Comparison of ENCODE assay signal across 19 cellular contexts in genomic region chr17:80997471-80998387, GRCh38. TPM values are rescaled to one million over a fixed set of nuclear protein-coding genes. Genes with fewer than 3 reads are reported as not detected.
A peak's percentile ranks its signal among the peaks of the same experiment; 100 is the strongest.
DNase-seq lines count a peak whose midpoint lies in the region; ATAC-seq and TF ChIP-seq lines count a peak whose summit lies in the region.
"Had no signal": no experiment of that assay in that cellular context is flagged by ENCODE, and none has a peak within 500 bp of the region (broad histone marks: within the 10 kb centered on the region; RNA-seq: fewer than 3 reads in every experiment).

No MANE protein-coding gene starts in this region.

- no TSS peak for BruUV-seq in MCF 10A (replicated peaks; lab: Mats Ljungman, UMichigan)

- H3K27me3 Mint-ChIP-seq in stimulated activated naive CD8-positive, alpha-beta T cell treated with anti-CD3 and anti-CD28 coated beads, Interleukin-15, amount 100 ng/mL, for 72 hours = peaks cover 17% of the 10 kb centered on the region
- H3K27me3 Mint-ChIP-seq in endodermal cell (ENCODE audit: insufficient read depth) = peaks cover 15% of the 10 kb centered on the region
- no peaks in the 10 kb centered on the region for H3K27me3 Mint-ChIP-seq in MCF 10A (ENCODE audit: insufficient read depth, unreplicated experiment)
- peaks cover 3% of the 10 kb centered on the region for H3K27me3 Mint-ChIP-seq in activated naive CD4-positive, alpha-beta T cell treated with anti-CD3 and anti-CD28 coated beads for 36 hours (ENCODE audit: low read depth)
- H3K27me3 Mint-ChIP-seq: activated naive CD8-positive, alpha-beta T cell had no signal

- H3K4me1 ChIP-seq in endodermal cell (ENCODE audit: control insufficient read depth, insufficient read depth, low read length) = no peaks in the 10 kb centered on the region
- peaks cover 0 to 32% (median 27%) of the 10 kb centered on the region in 4 donors for H3K4me1 ChIP-seq in sigmoid colon

- TF ChIP-seq EP300 in sigmoid colon (IDR thresholded peaks at IDR 0.05) = no peak

- no peaks in the 10 kb centered on the region for H3K9me3 Mint-ChIP-seq in stimulated activated naive CD8-positive, alpha-beta T cell treated with anti-CD3 and anti-CD28 coated beads, Interleukin-15, amount 100 ng/mL, for 72 hours
- H3K9me3 Mint-ChIP-seq in endodermal cell (no peaks in the 10 kb centered on the region), MCF 10A (ENCODE audit: unreplicated experiment) (no peaks in the 10 kb centered on the region)
- H3K9me3 Mint-ChIP-seq in activated naive CD4-positive, alpha-beta T cell treated with anti-CD3 and anti-CD28 coated beads for 36 hours = no peaks in the 10 kb centered on the region
- H3K9me3 Mint-ChIP-seq: activated T-cell treated with anti-CD3 and anti-CD28 coated beads, Interleukin-2, amount 50 U/mL, for 4 hours; CD4-positive, CD25-positive, alpha-beta regulatory T cell had no signal

- peak; percentile 19 for ATAC-seq in stimulated activated naive CD8-positive, alpha-beta T cell treated with anti-CD3 and anti-CD28 coated beads, Interleukin-15, Interleukin-2, amounts not matched to agents 100 U/mL and 50 U/mL, for 24 hours
- ATAC-seq in stimulated activated naive CD8-positive, alpha-beta T cell treated with anti-CD3 and anti-CD28 coated beads, Interleukin-15, amount 100 ng/mL, for 72 hours = no peak
- no peak for ATAC-seq in GM21360 (IDR thresholded peaks at IDR 0.05; ENCODE audit: unreplicated experiment)
- ATAC-seq: activated T-cell treated with anti-CD3 and anti-CD28 coated beads, Interleukin-2, amount 50 U/mL, for 4 hours had no signal

- peaks cover 26% of the 10 kb centered on the region for H3K36me3 Mint-ChIP-seq in endodermal cell (ENCODE audit: low read depth)
- H3K36me3 Mint-ChIP-seq in MCF 10A (ENCODE audit: insufficient read depth, unreplicated experiment) = peaks cover 30% of the 10 kb centered on the region
- peaks cover 5% of the 10 kb centered on the region for H3K36me3 Mint-ChIP-seq in activated naive CD4-positive, alpha-beta T cell treated with anti-CD3 and anti-CD28 coated beads for 36 hours (ENCODE audit: low read depth)
- H3K36me3 Mint-ChIP-seq: activated naive CD8-positive, alpha-beta T cell; CD4-positive, CD25-positive, alpha-beta regulatory T cell had no signal

- H3K4me3 ChIP-seq in endodermal cell (ENCODE audit: low read length) (no peak overlapping the region), sigmoid colon (no peak overlapping the region)
- H3K4me3 ChIP-seq: left ventricle myocardium inferior, Peyer's patch, right atrium auricular region had no signal

- H3K27ac Mint-ChIP-seq in stimulated activated naive CD8-positive, alpha-beta T cell treated with anti-CD3 and anti-CD28 coated beads, Interleukin-15, amount 100 ng/mL, for 72 hours = no peak overlapping the region
- H3K27ac Mint-ChIP-seq in endodermal cell (no peak overlapping the region), MCF 10A (ENCODE audit: low read depth, unreplicated experiment) (no peak overlapping the region)
- H3K27ac Mint-ChIP-seq in activated naive CD4-positive, alpha-beta T cell treated with anti-CD3 and anti-CD28 coated beads for 36 hours = no peak overlapping the region
- H3K27ac Mint-ChIP-seq: activated naive CD8-positive, alpha-beta T cell had no signal

- DNase-seq in stimulated activated naive CD8-positive, alpha-beta T cell treated with anti-CD3 and anti-CD28 coated beads, Interleukin-15, Interleukin-2, amounts not matched to agents 100 U/mL and 50 U/mL, for 24 hours = no peak
- DNase-seq in stimulated activated naive CD8-positive, alpha-beta T cell treated with anti-CD3 and anti-CD28 coated beads, Interleukin-15, amount 100 ng/mL, for 72 hours = no peak
- DNase-seq in RPMI7951 (ENCODE audit: low read depth) (peak; percentile 80), endodermal cell (peak; percentile 42), MCF 10A (ENCODE audit: unreplicated experiment) (no peak), sigmoid colon (no peak)
- no peak for DNase-seq in activated naive CD4-positive, alpha-beta T cell treated with anti-CD3 and anti-CD28 coated beads for 36 hours
- DNase-seq: activated CD4-positive, alpha-beta T cell treated with anti-CD3 and anti-CD28 coated beads, Interleukin-2, amount 50 U/mL, for 4 hours; activated T-cell treated with anti-CD3 and anti-CD28 coated beads, Interleukin-2, amount 50 U/mL, for 4 hours; CD4-positive, CD25-positive, alpha-beta regulatory T cell; left ventricle myocardium inferior; NCI-H1436; occipital lobe; Peyer's patch; stimulated activated naive CD4-positive, alpha-beta T cell treated with Interleukin-2 at 50 U/mL for 16 hours; trophoblast cell had no signal

- H3K9ac ChIP-seq in endodermal cell (ENCODE audit: extremely low read depth, low read length, poor library complexity, severe bottlenecking) = no peak overlapping the region

- 94 to 95% methylated on average over 35 to 43 of the region's 43 CpGs for WGBS in endodermal cell (ENCODE audit: insufficient coverage in 1 of 2, insufficient read length in 1 of 2), 2 experiments
- 94 to 95% methylated on average over 43 of the region's 43 CpGs for WGBS in sigmoid colon, 2 donors

- H3K36me3 ChIP-seq in endodermal cell (ENCODE audit: control insufficient read depth, insufficient read depth, low read length) (peaks cover 30% of the 10 kb centered on the region), sigmoid colon (peaks cover 22 to 65% (median 54%) of the 10 kb centered on the region in 4 donors)

- H3K4me3 Mint-ChIP-seq in stimulated activated naive CD8-positive, alpha-beta T cell treated with anti-CD3 and anti-CD28 coated beads, Interleukin-15, amount 100 ng/mL, for 72 hours = no peak overlapping the region
- H3K4me3 Mint-ChIP-seq in endodermal cell = no peak overlapping the region
- no peak overlapping the region for H3K4me3 Mint-ChIP-seq in MCF 10A (ENCODE audit: unreplicated experiment)
- H3K4me3 Mint-ChIP-seq in activated naive CD4-positive, alpha-beta T cell treated with anti-CD3 and anti-CD28 coated beads for 36 hours = no peak overlapping the region
- H3K4me3 Mint-ChIP-seq: activated naive CD8-positive, alpha-beta T cell; activated T-cell treated with anti-CD3 and anti-CD28 coated beads, Interleukin-2, amount 50 U/mL, for 4 hours; CD4-positive, CD25-positive, alpha-beta regulatory T cell had no signal

- intact Hi-C loops in MCF 10A (cut with micrococcal nuclease) = no loop called here
- intact Hi-C loops in sigmoid colon (cut with DNase I) = no loop called here
- intact Hi-C loops in activated naive CD4-positive, alpha-beta T cell treated with anti-CD3 and anti-CD28 coated beads for 36 hours (cut with micrococcal nuclease) = no loop called here

- TF ChIP-seq CTCF in endodermal cell (conservative IDR thresholded peaks at IDR 0.05) (no peak), MCF 10A (IDR thresholded peaks at IDR 0.05; ENCODE audit: unreplicated experiment) (no peak), sigmoid colon (IDR thresholded peaks at IDR 0.05) (no peak)

- no peak for TF ChIP-seq POLR2A in sigmoid colon (IDR thresholded peaks at IDR 0.05)

- H3K4me1 Mint-ChIP-seq in stimulated activated naive CD8-positive, alpha-beta T cell treated with anti-CD3 and anti-CD28 coated beads, Interleukin-15, amount 100 ng/mL, for 72 hours = peaks cover 25% of the 10 kb centered on the region
- peaks cover 4% of the 10 kb centered on the region for H3K4me1 Mint-ChIP-seq in endodermal cell
- peaks cover 11% of the 10 kb centered on the region for H3K4me1 Mint-ChIP-seq in MCF 10A (ENCODE audit: insufficient read depth, unreplicated experiment)
- peaks cover 9% of the 10 kb centered on the region for H3K4me1 Mint-ChIP-seq in activated naive CD4-positive, alpha-beta T cell treated with anti-CD3 and anti-CD28 coated beads for 36 hours (ENCODE audit: low read depth)

- H3K27me3 ChIP-seq in endodermal cell (ENCODE audit: control insufficient read depth, insufficient read depth, low read length, poor library complexity, severe bottlenecking) = peaks cover 7% of the 10 kb centered on the region
- peaks cover 0 to 3% (median 0%) of the 10 kb centered on the region in 3 donors for H3K27me3 ChIP-seq in sigmoid colon
- H3K27me3 ChIP-seq: Peyer's patch, right atrium auricular region had no signal

- POLR2A ChIA-PET in MCF 10A (lab: Yijun Ruan, JAX) = interaction anchor here (0.9 kb wide), 1 partner anchor 52 kb away, joined by 3 read pairs; no protein-coding TSS in a partner anchor

- CTCF ChIA-PET in MCF 10A (lab: Yijun Ruan, JAX) = interaction anchor here (0.7 to 1.2 kb wide), 3 partner anchors 13 to 96 kb away, joined by 3 read pairs; no protein-coding TSS in a partner anchor
- CTCF ChIA-PET in activated naive CD4-positive, alpha-beta T cell treated with anti-CD3 and anti-CD28 coated beads for 36 hours (lab: Charles Lee) = no interaction called here

- H3K9me3 ChIP-seq in endodermal cell (ENCODE audit: control insufficient read depth, low read length) (no peaks in the 10 kb centered on the region), sigmoid colon (no peaks in the 10 kb centered on the region)
- H3K9me3 ChIP-seq: left ventricle myocardium inferior, Peyer's patch, right atrium auricular region had no signal

- H3K27ac ChIP-seq in endodermal cell (ENCODE audit: low read depth, low read length) = no peak overlapping the region
- H3K27ac ChIP-seq in sigmoid colon = no peak overlapping the region
- H3K27ac ChIP-seq: left ventricle myocardium inferior, Peyer's patch, right atrium auricular region had no signal

RNA-seq across cellular contexts. Expression of gene CHMP6, which starts 6.1 kb away (rescaled TPM):
- total RNA-seq in RPMI7951 (2014; rRNA removed; shearing (Covaris generic)) = 6.6 and 10.5 TPM in 2 replicates
- total RNA-seq in endodermal cell (10 to 100 TPM; 28.4 to 32.5 TPM), MCF 10A (2022) (19.5 and 22.6 TPM in 2 replicates), sigmoid colon (10 to 100 TPM; 15.7 to 28.2 (median 22.2) TPM)
- 23.4 TPM for polyA plus RNA-seq in endodermal cell (2013, experiment 1 of 2)
- polyA plus RNA-seq in endodermal cell (2013, experiment 2 of 2) = 20.2 TPM
- polyA plus RNA-seq in sigmoid colon = 10 to 100 TPM; 36.3 to 40.4 (median 37.2) TPM
- total RNA-seq in activated naive CD4-positive, alpha-beta T cell treated with anti-CD3 and anti-CD28 coated beads for 36 hours = 10 to 100 TPM; 10.1 to 10.6 TPM

RNA-seq across cellular contexts. Expression of gene BAIAP2, which starts 37.2 kb away (rescaled TPM):
- total RNA-seq in RPMI7951 (2014; rRNA removed; shearing (Covaris generic)) = 9.7 and 12.6 TPM in 2 replicates
- total RNA-seq in endodermal cell (10 to 100 TPM; 24.9 to 32.7 TPM), MCF 10A (2022) (46.4 and 67.0 TPM in 2 replicates), sigmoid colon (10 to 100 TPM; 32.6 to 52.3 (median 50.9) TPM)
- 41.7 TPM for polyA plus RNA-seq in endodermal cell (2013, experiment 1 of 2)
- 39.0 TPM for polyA plus RNA-seq in endodermal cell (2013, experiment 2 of 2)
- 10 to 100 TPM in 2 of 3 donors, 1 to 10 TPM in 1; 6.5 to 17.2 (median 14.4) TPM for polyA plus RNA-seq in sigmoid colon
- 1 to 10 TPM; 3.9 to 4.2 TPM for total RNA-seq in activated naive CD4-positive, alpha-beta T cell treated with anti-CD3 and anti-CD28 coated beads for 36 hours

Comparison
In these comparisons a context has a peak if more than half of its experiments do, and no peak if none do; other contexts are left out.
1. DNase-seq: peak in RPMI7951 (single experiment) and endodermal cell (single experiment); none in stimulated activated naive CD8-positive, alpha-beta T cell treated with anti-CD3 and anti-CD28 coated beads, Interleukin-15, Interleukin-2, amounts not matched to agents 100 U/mL and 50 U/mL, for 24 hours (single experiment), stimulated activated naive CD8-positive, alpha-beta T cell treated with anti-CD3 and anti-CD28 coated beads, Interleukin-15, amount 100 ng/mL, for 72 hours (0 of 2), MCF 10A (single experiment), sigmoid colon (single experiment) and activated naive CD4-positive, alpha-beta T cell treated with anti-CD3 and anti-CD28 coated beads for 36 hours (single experiment).